In genomic region chr1:75724472-75725022, GRCh38 we compare ENCODE assay signal across 8 cellular contexts. TPM values are rescaled to one million over a fixed set of nuclear protein-coding genes. Genes with fewer than 3 reads are reported as not detected.
A peak's percentile ranks its signal among the peaks of the same experiment; 100 is the strongest.
DNase-seq lines count a peak whose midpoint lies in the region; ATAC-seq and TF ChIP-seq lines count a peak whose summit lies in the region.

Gene ACADM, plus strand, starts transcription at chr1:75724709. Its CDS starts 79 bp downstream, at chr1:75724788.

- peak within 1 kb of the TSS; percentile 83 for H3K4me3 ChIP-seq in AG10803 (ENCODE audit: low read length)

- ATAC-seq in HG03175 (IDR thresholded peaks at IDR 0.05; ENCODE audit: unreplicated experiment), result peak; percentile 92

- no peak for TF ChIP-seq CTCF in AG10803 (conservative IDR thresholded peaks at IDR 0.05; ENCODE audit: low read length)

- TF ChIP-seq POLR2A in GM18951 (IDR thresholded peaks at IDR 0.05; ENCODE audit: extremely low read depth, insufficient read depth, insufficient read length), result peak; percentile 98

- DNase-seq in AG10803 (ENCODE audit: low read depth) (peak; percentile 78), NCI-H446 (lab: John Stamatoyannopoulos, UW) (peak; percentile 48 to 85), cerebellum (ENCODE audit: low spot score) (peak; percentile 94), kidney glomerular epithelial cell (lab: John Stamatoyannopoulos, UW) (peak; percentile 53)
- DNase-seq in activated CD4-positive, alpha-beta T cell treated with anti-CD3 and anti-CD28 coated beads for 24 hours (ENCODE audit: low read depth in 2 of 2), result peak; percentile 74 to 80
- DNase-seq in stimulated activated CD4-positive, alpha-beta T cell treated with anti-CD3 and anti-CD28 coated beads, Interleukin-1b, Interleukin-23, amount 100 ng/mL, for 1 hour (ENCODE audit: low read depth in 2 of 2), result peak; percentile 50 to 81

- in situ Hi-C loops in GM18951 (cut with MboI; ENCODE audit: low sequenced_read_pairs, unreplicated experiment), result no loop called here

RNA-seq across cellular contexts. Expression of gene ACADM, which starts in this region (rescaled TPM):
- total RNA-seq in cerebellum, result 71.5 TPM

Comparison
In these comparisons a context has a peak if more than half of its experiments do, and no peak if none do; other contexts are left out.
1. Peak in every context shown above with its lines: DNase-seq, ATAC-seq and H3K4me3 ChIP-seq.